Comparison of ENCODE assay signal across 18 cellular contexts in genomic region chr10:98062424-98062823, GRCh38. TPM values are rescaled to one million over a fixed set of nuclear protein-coding genes. Genes with fewer than 3 reads are reported as not detected.
DNase-seq lines count a peak whose midpoint lies in the region; ATAC-seq and TF ChIP-seq lines count a peak whose summit lies in the region.
"Had no signal": no experiment of that assay in that cellular context is flagged by ENCODE, and none has a peak within 500 bp of the region (broad histone marks: within the 10 kb centered on the region; RNA-seq: fewer than 3 reads in every experiment).

No MANE protein-coding gene starts in this region.

- no peaks in the 10 kb centered on the region for H3K36me3 ChIP-seq in mesendoderm (ENCODE audit: control insufficient read depth, insufficient read depth, low read length)
- no peaks in the 10 kb centered on the region for H3K36me3 ChIP-seq in hepatocyte (replicated peaks; ENCODE audit: insufficient read depth, low read depth)

- no peaks in the 10 kb centered on the region for H3K4me1 ChIP-seq in mesendoderm (ENCODE audit: control insufficient read depth, low read depth, low read length)
- H3K4me1 ChIP-seq in hepatocyte (ENCODE audit: insufficient read depth), result no peaks in the 10 kb centered on the region

- H4K5ac ChIP-seq in mesendoderm (ENCODE audit: low read length), result no peak overlapping the region

- no peak overlapping the region for H3K18ac ChIP-seq in mesendoderm (ENCODE audit: low read length)

- H3K79me2 ChIP-seq in mesendoderm (ENCODE audit: control insufficient read depth, insufficient read depth, low read length) (no peaks in the 10 kb centered on the region), hepatocyte (no peaks in the 10 kb centered on the region)

- H2AK5ac ChIP-seq in mesendoderm (ENCODE audit: low read length), result no peak overlapping the region

- no peak overlapping the region for H3K4ac ChIP-seq in mesendoderm (ENCODE audit: low read depth, low read length)

- no peaks in the 10 kb centered on the region for H4K20me1 ChIP-seq in hepatocyte (ENCODE audit: insufficient read depth, poor library complexity, severe bottlenecking)

- ATAC-seq in GM19023 (IDR thresholded peaks at IDR 0.05; ENCODE audit: unreplicated experiment), result no peak
- ATAC-seq: CD8-positive, alpha-beta T cell had no signal

- no peaks in the 10 kb centered on the region for H3K27me3 ChIP-seq in mesendoderm (ENCODE audit: insufficient read depth, low read length, poor library complexity)
- peaks cover 9% of the 10 kb centered on the region for H3K27me3 ChIP-seq in hepatocyte

- no peak overlapping the region for H3K27ac ChIP-seq in mesendoderm (ENCODE audit: low read depth, low read length)
- H3K27ac ChIP-seq in hepatocyte, result no peak overlapping the region
- H3K27ac ChIP-seq: 22Rv1 had no signal

- no peak overlapping the region for H3K56ac ChIP-seq in mesendoderm (ENCODE audit: low read length)

- WGBS in mesendoderm (ENCODE audit: extremely low coverage, insufficient coverage, low lambda C conversion rate), result no CpG with 5 or more reads among the region's 6 CpGs
- WGBS in hepatocyte (ENCODE audit: low lambda C conversion rate, missing lambda C conversion rate), result 69% methylated on average over 6 of the region's 6 CpGs

- H3K27ac Mint-ChIP-seq in brain, result peak overlapping the region in 3 of 5 experiments; percentile 15 to 83 (median 25)
- H3K27ac Mint-ChIP-seq in HFFc6, result no peak overlapping the region
- H3K27ac Mint-ChIP-seq: CD8-positive, alpha-beta T cell; IgD-negative memory B cell had no signal

- H3K4me1 Mint-ChIP-seq in brain (peaks cover 16% of the 10 kb centered on the region), HFFc6 (ENCODE audit: low read depth) (no peaks in the 10 kb centered on the region)
- H3K4me1 Mint-ChIP-seq: CD14-positive monocyte, IgD-negative memory B cell had no signal

- no peak overlapping the region for H3K4me3 ChIP-seq in mesendoderm (ENCODE audit: low read length)
- H3K4me3 ChIP-seq in hepatocyte, result no peak overlapping the region

- DNase-seq in NCI-H2227 treated with DMSO at 0.1 percent for 48 hours (lab: John Stamatoyannopoulos, UW) (peak; percentile 25), NCI-H2227 (lab: John Stamatoyannopoulos, UW; ENCODE audit: unreplicated experiment) (no peak), mesendoderm (peak; percentile 30), hepatocyte (ENCODE audit: low spot score) (no peak), HFFc6 (no peak), iPS-NIHi11 (ENCODE audit: low spot score) (no peak)
- DNase-seq: CD8-positive, alpha-beta T cell; COR-L47; DMS53; GF-D8 had no signal

- H3K9me2 ChIP-seq in hepatocyte (replicated peaks; ENCODE audit: insufficient read depth), result no peaks in the 10 kb centered on the region

- H2BK15ac ChIP-seq in mesendoderm (replicated peaks; ENCODE audit: low read depth), result no peak overlapping the region

- H4K8ac ChIP-seq in mesendoderm (ENCODE audit: low read depth, low read length), result no peak overlapping the region

- H3K9me3 ChIP-seq in hepatocyte (ENCODE audit: low read depth), result no peaks in the 10 kb centered on the region

- H2BK120ac ChIP-seq in mesendoderm (ENCODE audit: low read depth, low read length), result no peak overlapping the region

- H3K36me3 Mint-ChIP-seq in brain, result no peaks in the 10 kb centered on the region
- H3K36me3 Mint-ChIP-seq in HFFc6 (ENCODE audit: low read depth), result no peaks in the 10 kb centered on the region
- H3K36me3 Mint-ChIP-seq: CD14-positive monocyte; CD8-positive, alpha-beta T cell had no signal

- no peak for TF ChIP-seq CTCF in brain (conservative IDR thresholded peaks at IDR 0.05)
- no peak for TF ChIP-seq CTCF in hepatocyte (IDR thresholded peaks at IDR 0.05; ENCODE audit: poor library complexity)
- no peak for TF ChIP-seq CTCF in HFFc6 (IDR thresholded peaks at IDR 0.05)

- no peak overlapping the region for H3K4me3 Mint-ChIP-seq in brain
- H3K4me3 Mint-ChIP-seq in HFFc6, result no peak overlapping the region
- H3K4me3 Mint-ChIP-seq: CD14-positive monocyte; CD8-positive, alpha-beta T cell had no signal

- H3K9me3 Mint-ChIP-seq in brain (no peaks in the 10 kb centered on the region), HFFc6 (no peaks in the 10 kb centered on the region)
- H3K9me3 Mint-ChIP-seq: CD14-positive monocyte; CD8-positive, alpha-beta T cell had no signal

- H2BK5ac ChIP-seq in mesendoderm (ENCODE audit: low read length), result no peak overlapping the region

- no peak overlapping the region for H3K23ac ChIP-seq in mesendoderm (ENCODE audit: low read length)

- no peak overlapping the region for H3K9ac ChIP-seq in mesendoderm (ENCODE audit: low read length)

- H3K27me3 Mint-ChIP-seq in brain, result peaks cover 17% of the 10 kb centered on the region
- peaks cover 9% of the 10 kb centered on the region for H3K27me3 Mint-ChIP-seq in HFFc6 (ENCODE audit: insufficient read depth)

- H3K79me1 ChIP-seq in mesendoderm (ENCODE audit: low read length), result no peaks in the 10 kb centered on the region

- no peak overlapping the region for H2AFZ ChIP-seq in hepatocyte

- H3K4me2 ChIP-seq in mesendoderm (ENCODE audit: low read length) (no peak overlapping the region), hepatocyte (no peak overlapping the region)

RNA-seq across cellular contexts. Expression of gene CRTAC1, which starts 32.0 kb away (rescaled TPM):
- polyA plus RNA-seq in brain (ENCODE audit: insufficient read depth, low read depth, low replicate concordance) (18.8 TPM), hepatocyte (0.76 and 1.6 TPM in 2 replicates)
- polyA plus RNA-seq in mesendoderm (2013, experiment 1 of 2), result 0.56 TPM
- polyA plus RNA-seq in mesendoderm (2013, experiment 2 of 2), result 0.42 TPM
- 0.47 and 0.84 TPM in 2 replicates for total RNA-seq in hepatocyte
- not detected for total RNA-seq in HFFc6 (2021; fragmentation: NEBNext Ultra II Directional; extraction: Animal tissue kit (Norgen Biotek cat#: 25700))
- total RNA-seq: A673; CD8-positive, alpha-beta T cell; HT-29 had no signal
- polyA plus RNA-seq: BJ, CD14-positive monocyte, IgD-negative memory B cell had no signal

Comparison
In these comparisons a context has a peak if more than half of its experiments do, and no peak if none do; other contexts are left out.
1. DNase-seq: peak in NCI-H2227 treated with DMSO at 0.1 percent for 48 hours (single experiment) and mesendoderm (single experiment); none in NCI-H2227 (single experiment), hepatocyte (single experiment), HFFc6 (single experiment) and iPS-NIHi11 (single experiment).